39 cellular contexts compared by ENCODE assay signal in genomic region chr12:108166505-108166904, GRCh38. TPM values are rescaled to one million over a fixed set of nuclear protein-coding genes. Genes with fewer than 3 reads are reported as not detected.
"Had no signal": no experiment of that assay in that cellular context is flagged by ENCODE, and none has a peak within 500 bp of the region (broad histone marks: within the 10 kb centered on the region; RNA-seq: fewer than 3 reads in every experiment).

No MANE protein-coding gene starts in this region.

- H3K4me3 ChIP-seq: adrenal gland, ascending aorta, breast epithelium, cardiac muscle cell, colonic mucosa, gastrocnemius medialis had no signal

- H3K4me1 Mint-ChIP-seq: activated CD4-positive, alpha-beta T cell treated with anti-CD3 and anti-CD28 coated beads for 36 hours; activated CD4-positive, alpha-beta T cell treated with anti-CD3 and anti-CD28 coated beads, Interleukin-2, amount 10 ng/mL, durations not matched to agents 24 days and 14 days; activated CD8-positive, alpha-beta memory T cell treated with anti-CD3 and anti-CD28 coated beads, Interleukin-2, amount 10 ng/mL, durations not matched to agents 7 days and 5 days; activated naive CD4-positive, alpha-beta T cell treated with anti-CD3 and anti-CD28 coated beads, Interleukin-2, amount 50 U/mL, for 24 hours; activated naive CD8-positive, alpha-beta T cell treated with anti-CD3 and anti-CD28 coated beads for 36 hours; activated naive CD8-positive, alpha-beta T cell treated with anti-CD3 and anti-CD28 coated beads, Interleukin-2, amount 50 U/mL, for 24 hours; activated T-helper 17 cell treated with anti-CD3 and anti-CD28 coated beads, Interleukin-2, amount 50 U/mL, for 72 hours; T-helper 17 cell had no signal

- H3K9me3 ChIP-seq: adrenal gland, ascending aorta, breast epithelium, colonic mucosa, gastrocnemius medialis had no signal

- H3K36me3 Mint-ChIP-seq: activated CD4-positive, alpha-beta memory T cell treated with anti-CD3 and anti-CD28 coated beads for 36 hours; activated CD8-positive, alpha-beta memory T cell treated with anti-CD3 and anti-CD28 coated beads, Interleukin-2, amount 10 ng/mL, durations not matched to agents 7 days and 5 days; activated naive CD4-positive, alpha-beta T cell treated with anti-CD3 and anti-CD28 coated beads, Interleukin-2, amount 50 U/mL, for 24 hours; activated naive CD8-positive, alpha-beta T cell treated with anti-CD3 and anti-CD28 coated beads for 36 hours had no signal

- H3K4me3 Mint-ChIP-seq: activated CD4-positive, alpha-beta memory T cell treated with anti-CD3 and anti-CD28 coated beads for 36 hours; activated CD4-positive, alpha-beta T cell treated with anti-CD3 and anti-CD28 coated beads for 36 hours; activated CD4-positive, alpha-beta T cell treated with anti-CD3 and anti-CD28 coated beads, Interleukin-2, amount 10 ng/mL, durations not matched to agents 24 days and 14 days; activated CD8-positive, alpha-beta memory T cell treated with anti-CD3 and anti-CD28 coated beads, Interleukin-2, amount 10 ng/mL, durations not matched to agents 7 days and 5 days; activated CD8-positive, alpha-beta T cell treated with anti-CD3 and anti-CD28 coated beads, Interleukin-2, amount 10 ng/mL, durations not matched to agents 7 days and 5 days; activated naive CD4-positive, alpha-beta T cell treated with anti-CD3 and anti-CD28 coated beads for 36 hours; activated naive CD4-positive, alpha-beta T cell treated with anti-CD3 and anti-CD28 coated beads, Interleukin-2, amount 50 U/mL, for 24 hours; activated naive CD8-positive, alpha-beta T cell treated with anti-CD3 and anti-CD28 coated beads for 36 hours; activated naive CD8-positive, alpha-beta T cell treated with anti-CD3 and anti-CD28 coated beads, Interleukin-2, amount 50 U/mL, for 24 hours; activated T-helper 17 cell treated with anti-CD3 and anti-CD28 coated beads, Interleukin-2, amount 50 U/mL, for 72 hours; brain; T-helper 17 cell; T-helper 2 cell treated with Interferon-gamma antibody and Interleukin-4, amounts not matched to agents 5 μg/mL and 100 μg/mL, for 36 hours had no signal

- H3K27me3 ChIP-seq: adrenal gland, ascending aorta, colonic mucosa, foreskin keratinocyte, gastrocnemius medialis had no signal

- DNase-seq: activated CD4-positive, alpha-beta memory T cell treated with anti-CD3 and anti-CD28 coated beads for 36 hours; activated CD4-positive, alpha-beta T cell treated with anti-CD3 and anti-CD28 coated beads for 36 hours; activated CD4-positive, alpha-beta T cell treated with anti-CD3 and anti-CD28 coated beads, Interleukin-2, amount 10 ng/mL, durations not matched to agents 24 days and 14 days; activated CD4-positive, CD25-positive, alpha-beta regulatory T cell; activated CD4-positive, CD25-positive, alpha-beta regulatory T cell treated with anti-CD3 and anti-CD28 coated beads, Interleukin-2, amount 50 U/mL, for 72 hours; activated CD8-positive, alpha-beta memory T cell treated with anti-CD3 and anti-CD28 coated beads, Interleukin-2, amount 10 ng/mL, durations not matched to agents 7 days and 5 days; activated CD8-positive, alpha-beta memory T cell treated with anti-CD3 and anti-CD28 coated beads, Interleukin-2, amount 50 U/mL, for 4 hours; activated CD8-positive, alpha-beta T cell treated with anti-CD3 and anti-CD28 coated beads, Interleukin-2, amount 10 ng/mL, durations not matched to agents 7 days and 5 days; activated effector memory CD4-positive, alpha-beta T cell treated with anti-CD3 and anti-CD28 coated beads, Interleukin-2, amount 50 U/mL, for 16 hours; activated naive CD4-positive, alpha-beta T cell treated with anti-CD3 and anti-CD28 coated beads for 36 hours; activated naive CD8-positive, alpha-beta T cell treated with anti-CD3 and anti-CD28 coated beads for 36 hours; activated naive CD8-positive, alpha-beta T cell treated with anti-CD3 and anti-CD28 coated beads, Interleukin-2, amount 50 U/mL, for 24 hours; activated T-cell treated with anti-CD3 and anti-CD28 coated beads, Interleukin-2, amount 50 U/mL, for 1 hour; adrenal gland; amygdala; central memory CD4-positive, alpha-beta T cell; cerebellar nuclear complex; colonic mucosa; effector CD8-positive, alpha-beta T cell; foreskin keratinocyte; gastrocnemius medialis; head of caudate nucleus; T-helper 1 cell; T-helper 17 cell; T1000; WERI-Rb-1 had no signal

- H3K36me3 ChIP-seq: adrenal gland, ascending aorta, breast epithelium, cardiac muscle cell, colonic mucosa, gastrocnemius medialis, WERI-Rb-1 had no signal

- H3K9me3 Mint-ChIP-seq: activated CD4-positive, alpha-beta memory T cell treated with anti-CD3 and anti-CD28 coated beads for 36 hours; activated CD4-positive, alpha-beta T cell treated with anti-CD3 and anti-CD28 coated beads, Interleukin-2, amount 10 ng/mL, durations not matched to agents 24 days and 14 days; activated naive CD4-positive, alpha-beta T cell treated with anti-CD3 and anti-CD28 coated beads for 36 hours; activated naive CD4-positive, alpha-beta T cell treated with anti-CD3 and anti-CD28 coated beads, Interleukin-2, amount 50 U/mL, for 24 hours; activated naive CD8-positive, alpha-beta T cell treated with anti-CD3 and anti-CD28 coated beads for 36 hours; activated naive CD8-positive, alpha-beta T cell treated with anti-CD3 and anti-CD28 coated beads, Interleukin-2, amount 50 U/mL, for 24 hours; activated T-helper 17 cell treated with anti-CD3 and anti-CD28 coated beads, Interleukin-2, amount 50 U/mL, for 72 hours; T-helper 2 cell treated with Interferon-gamma antibody and Interleukin-4, amounts not matched to agents 5 μg/mL and 100 μg/mL, for 36 hours had no signal

- H3K27ac Mint-ChIP-seq: activated CD4-positive, alpha-beta memory T cell treated with anti-CD3 and anti-CD28 coated beads for 36 hours; activated CD4-positive, alpha-beta T cell treated with anti-CD3 and anti-CD28 coated beads for 36 hours; activated CD4-positive, alpha-beta T cell treated with anti-CD3 and anti-CD28 coated beads, Interleukin-2, amount 10 ng/mL, durations not matched to agents 24 days and 14 days; activated CD8-positive, alpha-beta memory T cell treated with anti-CD3 and anti-CD28 coated beads, Interleukin-2, amount 10 ng/mL, durations not matched to agents 7 days and 5 days; activated CD8-positive, alpha-beta T cell treated with anti-CD3 and anti-CD28 coated beads, Interleukin-2, amount 10 ng/mL, durations not matched to agents 7 days and 5 days; activated naive CD4-positive, alpha-beta T cell treated with anti-CD3 and anti-CD28 coated beads for 36 hours; activated naive CD4-positive, alpha-beta T cell treated with anti-CD3 and anti-CD28 coated beads, Interleukin-2, amount 50 U/mL, for 24 hours; activated naive CD8-positive, alpha-beta T cell treated with anti-CD3 and anti-CD28 coated beads for 36 hours; activated naive CD8-positive, alpha-beta T cell treated with anti-CD3 and anti-CD28 coated beads, Interleukin-2, amount 50 U/mL, for 24 hours; activated T-helper 17 cell treated with anti-CD3 and anti-CD28 coated beads, Interleukin-2, amount 50 U/mL, for 72 hours; brain; T-helper 17 cell; T-helper 2 cell treated with Interferon-gamma antibody and Interleukin-4, amounts not matched to agents 5 μg/mL and 100 μg/mL, for 36 hours had no signal

- ATAC-seq: activated CD4-positive, alpha-beta T cell treated with anti-CD3 and anti-CD28 coated beads for 36 hours; activated CD8-positive, alpha-beta memory T cell treated with anti-CD3 and anti-CD28 coated beads, Interleukin-2, amount 10 ng/mL, durations not matched to agents 7 days and 5 days; activated CD8-positive, alpha-beta T cell treated with anti-CD3 and anti-CD28 coated beads, Interleukin-2, amount 10 ng/mL, durations not matched to agents 7 days and 5 days; activated naive CD8-positive, alpha-beta T cell treated with anti-CD3 and anti-CD28 coated beads, Interleukin-2, amount 50 U/mL, for 24 hours; activated T-helper 17 cell treated with anti-CD3 and anti-CD28 coated beads, Interleukin-2, amount 50 U/mL, for 72 hours; esophagus mucosa; foreskin keratinocyte; gastrocnemius medialis; T-helper 17 cell had no signal

- H3K4me1 ChIP-seq: adrenal gland, breast epithelium, colonic mucosa, foreskin keratinocyte, gastrocnemius medialis had no signal

- H3K27ac ChIP-seq: adrenal gland, ascending aorta, breast epithelium, cardiac muscle cell, colonic mucosa, epithelial cell of prostate, foreskin keratinocyte, gastrocnemius medialis, WERI-Rb-1 had no signal

RNA-seq across cellular contexts. Expression of gene WSCD2, which starts 37.4 kb away (rescaled TPM):
- total RNA-seq: activated CD4-positive, alpha-beta memory T cell treated with anti-CD3 and anti-CD28 coated beads for 36 hours; activated CD4-positive, alpha-beta T cell treated with anti-CD3 and anti-CD28 coated beads for 36 hours; activated CD4-positive, alpha-beta T cell treated with anti-CD3 and anti-CD28 coated beads, Interleukin-2, amount 10 ng/mL, durations not matched to agents 24 days and 14 days; activated CD8-positive, alpha-beta memory T cell treated with anti-CD3 and anti-CD28 coated beads for 36 hours; activated CD8-positive, alpha-beta memory T cell treated with anti-CD3 and anti-CD28 coated beads, Interleukin-2, amount 10 ng/mL, durations not matched to agents 7 days and 5 days; activated CD8-positive, alpha-beta T cell treated with anti-CD3 and anti-CD28 coated beads, Interleukin-2, amount 10 ng/mL, durations not matched to agents 7 days and 5 days; activated naive CD4-positive, alpha-beta T cell treated with anti-CD3 and anti-CD28 coated beads for 36 hours; activated naive CD8-positive, alpha-beta T cell treated with anti-CD3 and anti-CD28 coated beads for 36 hours; activated T-helper 17 cell treated with anti-CD3 and anti-CD28 coated beads, Interleukin-2, amount 50 U/mL, for 72 hours; dermis microvascular lymphatic vessel endothelial cell; endothelial cell of umbilical vein; foreskin keratinocyte; glomerular endothelial cell had no signal
- polyA plus RNA-seq: endothelial cell of umbilical vein, foreskin keratinocyte had no signal
